ENCODE assay signal across 8 cellular contexts in genomic region chrX:138748480-138748879, GRCh38. TPM values are rescaled to one million over a fixed set of nuclear protein-coding genes. Genes with fewer than 3 reads are reported as not detected.
DNase-seq lines count a peak whose midpoint lies in the region; ATAC-seq and TF ChIP-seq lines count a peak whose summit lies in the region.

No MANE protein-coding gene starts in this region.

- H3K4me1 Mint-ChIP-seq in activated CD4-positive, alpha-beta T cell treated with anti-CD3 and anti-CD28 coated beads for 36 hours: no peaks in the 10 kb centered on the region

- DNase-seq in AG04450 (ENCODE audit: low read depth, low spot score) (no peak), GM13977 (ENCODE audit: low spot score) (no peak), SW480 (ENCODE audit: low spot score) (peak; percentile 22), iris pigment epithelial cell (ENCODE audit: low read depth) (peak; percentile 38), vagina (ENCODE audit: extremely low spot score in 2 of 2) (no peak), C1 segment of cervical spinal cord (lab: John Stamatoyannopoulos, UW) (no peak)
- DNase-seq in activated CD4-positive, alpha-beta T cell treated with anti-CD3 and anti-CD28 coated beads for 36 hours: no peak

- no peak overlapping the region for H3K4me3 Mint-ChIP-seq in activated CD4-positive, alpha-beta T cell treated with anti-CD3 and anti-CD28 coated beads for 36 hours

- no peak for ATAC-seq in GM21367 (IDR thresholded peaks at IDR 0.05; ENCODE audit: unreplicated experiment)
- no peak for ATAC-seq in activated CD4-positive, alpha-beta T cell treated with anti-CD3 and anti-CD28 coated beads for 36 hours

- no peaks in the 10 kb centered on the region for H3K36me3 Mint-ChIP-seq in activated CD4-positive, alpha-beta T cell treated with anti-CD3 and anti-CD28 coated beads for 36 hours (ENCODE audit: low read depth)

- no peaks in the 10 kb centered on the region for H3K27me3 ChIP-seq in AG04450 (ENCODE audit: control insufficient read depth, insufficient read depth, low read length)
- H3K27me3 ChIP-seq in vagina: no peaks in the 10 kb centered on the region

- in situ Hi-C loops in GM13977 (cut with MboI; ENCODE audit: low pct_unique_long_range_greater_than_20kb, low sequenced_read_pairs, unreplicated experiment): loop anchor here (25.0 kb wide), 1 partner anchor 561 kb away; no protein-coding TSS in a partner anchor

- H3K27ac Mint-ChIP-seq in activated CD4-positive, alpha-beta T cell treated with anti-CD3 and anti-CD28 coated beads for 36 hours: no peak overlapping the region

- TF ChIP-seq CTCF in AG04450 (IDR thresholded peaks at IDR 0.05; ENCODE audit: low read depth, low read length): peak; percentile 35
- TF ChIP-seq CTCF in GM13977 (IDR thresholded peaks at IDR 0.05; ENCODE audit: extremely low read depth, insufficient read depth, missing control alignments): peak; percentile 67
- no peak for TF ChIP-seq CTCF in vagina (IDR thresholded peaks at IDR 0.05)

- peaks cover 5% of the 10 kb centered on the region for H3K27me3 Mint-ChIP-seq in activated CD4-positive, alpha-beta T cell treated with anti-CD3 and anti-CD28 coated beads for 36 hours

- no peak for TF ChIP-seq POLR2A in vagina (IDR thresholded peaks at IDR 0.05)

- H3K4me1 ChIP-seq in vagina: no peaks in the 10 kb centered on the region

- POLR2A ChIA-PET in AG04450 (lab: Yijun Ruan, JAX): no interaction called here
- POLR2A ChIA-PET in activated CD4-positive, alpha-beta T cell treated with anti-CD3 and anti-CD28 coated beads for 36 hours (lab: Charles Lee): no interaction called here

- intact Hi-C loops in activated CD4-positive, alpha-beta T cell treated with anti-CD3 and anti-CD28 coated beads for 36 hours (cut with DNase I, micrococcal nuclease): loop anchor here in 1 of 2 experiments (5.0 kb wide), 1 partner anchor 1316 kb away; no protein-coding TSS in a partner anchor
- intact Hi-C loops in vagina (cut with DNase I): no loop called here

- CTCF ChIA-PET in AG04450 (lab: Charles Lee): no interaction called here
- CTCF ChIA-PET in activated CD4-positive, alpha-beta T cell treated with anti-CD3 and anti-CD28 coated beads for 36 hours (lab: Charles Lee): no interaction called here

- no peaks in the 10 kb centered on the region for H3K9me3 Mint-ChIP-seq in activated CD4-positive, alpha-beta T cell treated with anti-CD3 and anti-CD28 coated beads for 36 hours (ENCODE audit: low read depth)

- H3K4me3 ChIP-seq in AG04450 (ENCODE audit: low read depth, low read length) (no peak overlapping the region), vagina (no peak overlapping the region)

- H3K27ac ChIP-seq in AG04450 (ENCODE audit: low read depth, low read length) (no peak overlapping the region), vagina (no peak overlapping the region)

- H3K36me3 ChIP-seq in vagina: no peaks in the 10 kb centered on the region

- H3K9me3 ChIP-seq in AG04450 (ENCODE audit: control insufficient read depth, insufficient read depth, low read length): no peaks in the 10 kb centered on the region
- H3K9me3 ChIP-seq in vagina: no peaks in the 10 kb centered on the region

RNA-seq across cellular contexts. Expression of gene FGF13, which starts 37.0 kb away (rescaled TPM):
- 0.15 and 0.35 TPM in 2 replicates for polyA plus RNA-seq in AG04450 (2011; rRNA removed)
- 0.14 and 0.17 TPM in 2 replicates for polyA minus RNA-seq in AG04450 (2011; rRNA and poly(A)+ RNA removed)
- total RNA-seq in activated CD4-positive, alpha-beta T cell treated with anti-CD3 and anti-CD28 coated beads for 36 hours: not detected
- total RNA-seq in vagina: 3.2 TPM

Comparison
In these comparisons a context has a peak if more than half of its experiments do, and no peak if none do; other contexts are left out.
1. DNase-seq: peak in SW480 (single experiment) and iris pigment epithelial cell (single experiment); none in AG04450 (single experiment), GM13977 (single experiment), activated CD4-positive, alpha-beta T cell treated with anti-CD3 and anti-CD28 coated beads for 36 hours (single experiment), vagina (0 of 2) and C1 segment of cervical spinal cord (0 of 14).
2. CTCF ChIP-seq: peak in AG04450 (single experiment) and GM13977 (single experiment); none in vagina (0 of 3).